In genomic region chr19:1509589-1510441, GRCh38 we compare ENCODE assay signal across 3 cellular contexts.
TF ChIP-seq lines count a peak whose summit lies in the region.

No MANE protein-coding gene starts in this region.

TF ChIP-seq in SK-N-SH treated with all-trans-retinoic acid at 6 μM for 48 hours, 23 proteins besides CTCF, POLR2A, EP300 and RAD21:
- TF ChIP-seq ZFP3 (CRISPR knock-in tag; IDR thresholded peaks at IDR 0.05), result peak; percentile 99
- TF ChIP-seq CSDC2 (CRISPR knock-in tag; IDR thresholded peaks at IDR 0.05), result no peak
- no peak for TF ChIP-seq ISL1 (CRISPR knock-in tag; IDR thresholded peaks at IDR 0.05)
- no peak for TF ChIP-seq BACH2 (CRISPR knock-in tag; IDR thresholded peaks at IDR 0.05; ENCODE audit: borderline replicate concordance)
- no peak for TF ChIP-seq GLIS3 (CRISPR knock-in tag; IDR thresholded peaks at IDR 0.05)

TF ChIP-seq in SK-N-SH, 30 proteins besides CTCF, POLR2A, EP300 and RAD21:
- no peak for TF ChIP-seq REST (IDR thresholded peaks at IDR 0.05; ENCODE audit: low read depth, low read length)
TF ChIP-seq in SK-N-SH: peak in this region for 0.

TF ChIP-seq in K562, 482 proteins besides CTCF, POLR2A, EP300 and RAD21:
- TF ChIP-seq SMAD2 (IDR thresholded peaks at IDR 0.05; ENCODE audit: low read depth, low read length) (no peak), NCOA2 (IDR thresholded peaks at IDR 0.05; ENCODE audit: partially characterized antibody in 2 of 2) (no peak), RBM15 (IDR thresholded peaks at IDR 0.05; ENCODE audit: insufficient read depth, low read length) (no peak), ZC3H4 (CRISPR knock-in tag; IDR thresholded peaks at IDR 0.05; ENCODE audit: borderline replicate concordance) (no peak), MIER1 (IDR thresholded peaks at IDR 0.05; ENCODE audit: low read depth) (no peak), SMAD4 (CRISPR knock-in tag; conservative IDR thresholded peaks at IDR 0.05) (no peak), RHOXF2B (CRISPR knock-in tag; conservative IDR thresholded peaks at IDR 0.05) (no peak), RBM34 (IDR thresholded peaks at IDR 0.05; ENCODE audit: borderline replicate concordance, insufficient read depth, low read length) (no peak), FOXA3 (CRISPR knock-in tag; conservative IDR thresholded peaks at IDR 0.05 in 1 of 2, IDR thresholded peaks at IDR 0.05 in 1 of 2) (no peak), ZNF407 (IDR thresholded peaks at IDR 0.05; ENCODE audit: low read depth) (no peak), MTA1 (IDR thresholded peaks at IDR 0.05; ENCODE audit: borderline replicate concordance) (no peak), BRF1 (IDR thresholded peaks at IDR 0.05; ENCODE audit: borderline replicate concordance, extremely low read depth, insufficient read length) (no peak), MED1 (CRISPR knock-in tag; IDR thresholded peaks at IDR 0.05; ENCODE audit: borderline replicate concordance) (no peak), TEAD2 (tag; IDR thresholded peaks at IDR 0.05) (no peak), ZKSCAN3 (CRISPR knock-in tag; IDR thresholded peaks at IDR 0.05) (no peak), ZNF699 (CRISPR knock-in tag; IDR thresholded peaks at IDR 0.05; ENCODE audit: insufficient replicate concordance) (no peak), HOXB6 (CRISPR knock-in tag; IDR thresholded peaks at IDR 0.05; ENCODE audit: borderline replicate concordance) (no peak)
